Comparison of ENCODE assay signal across 24 cellular contexts in genomic region chr14:37992489-37992888, GRCh38.
A peak's percentile ranks its signal among the peaks of the same experiment; 100 is the strongest.
DNase-seq lines count a peak whose midpoint lies in the region; ATAC-seq and TF ChIP-seq lines count a peak whose summit lies in the region.
"Had no signal": no experiment of that assay in that cellular context is flagged by ENCODE, and none has a peak within 500 bp of the region (broad histone marks: within the 10 kb centered on the region; RNA-seq: fewer than 3 reads in every experiment).

No MANE protein-coding gene starts in this region.

- H3K9me3 Mint-ChIP-seq in progenitor cell of endocrine pancreas (ENCODE audit: low read depth), result no peaks in the 10 kb centered on the region
- H3K9me3 Mint-ChIP-seq: activated T-helper 1 cell treated with anti-CD3 and anti-CD28 coated beads, Interleukin-12 subunit alpha, Interleukin-12 subunit beta, Interleukin-2, Interleukin-4 antibody, amounts not matched to agents 30 ng/mL and 10 ng/mL and 1 ng/mL, durations not matched to agents 14 hours and 24 hours and 36 hours had no signal

- no peaks in the 10 kb centered on the region for H3K27me3 Mint-ChIP-seq in progenitor cell of endocrine pancreas
- H3K27me3 Mint-ChIP-seq: activated naive CD4-positive, alpha-beta T cell treated with anti-CD3 and anti-CD28 coated beads, Interleukin-2, amount 10 ng/mL, durations not matched to agents 7 days and 5 days; naive thymus-derived CD4-positive, alpha-beta T cell had no signal

- H3K27ac Mint-ChIP-seq in progenitor cell of endocrine pancreas, result peak overlapping the region; percentile 59
- H3K27ac Mint-ChIP-seq: activated naive CD4-positive, alpha-beta T cell treated with anti-CD3 and anti-CD28 coated beads, Interleukin-2, amount 10 ng/mL, durations not matched to agents 7 days and 5 days; activated T-helper 1 cell treated with anti-CD3 and anti-CD28 coated beads, Interleukin-12 subunit alpha, Interleukin-12 subunit beta, Interleukin-2, Interleukin-4 antibody, amounts not matched to agents 30 ng/mL and 10 ng/mL and 1 ng/mL, durations not matched to agents 14 hours and 24 hours and 36 hours; CD4-positive, alpha-beta memory T cell; naive thymus-derived CD4-positive, alpha-beta T cell had no signal

- TF ChIP-seq CTCF in progenitor cell of endocrine pancreas (IDR thresholded peaks at IDR 0.05; ENCODE audit: unreplicated experiment), result no peak
- TF ChIP-seq CTCF in omental fat pad (IDR thresholded peaks at IDR 0.05), result no peak

- H3K4me3 Mint-ChIP-seq in progenitor cell of endocrine pancreas (ENCODE audit: low read depth), result no peak overlapping the region
- H3K4me3 Mint-ChIP-seq: activated naive CD4-positive, alpha-beta T cell treated with anti-CD3 and anti-CD28 coated beads, Interleukin-2, amount 10 ng/mL, durations not matched to agents 7 days and 5 days; activated T-helper 1 cell treated with anti-CD3 and anti-CD28 coated beads, Interleukin-12 subunit alpha, Interleukin-12 subunit beta, Interleukin-2, Interleukin-4 antibody, amounts not matched to agents 30 ng/mL and 10 ng/mL and 1 ng/mL, durations not matched to agents 14 hours and 24 hours and 36 hours; CD4-positive, alpha-beta memory T cell; naive thymus-derived CD4-positive, alpha-beta T cell had no signal

- DNase-seq in NCI-H748 (lab: John Stamatoyannopoulos, UW; ENCODE audit: unreplicated experiment) (peak; percentile 22), NCI-H748 treated with DMSO at 0.1 percent for 48 hours (lab: John Stamatoyannopoulos, UW) (no peak), NCI-H1694 treated with DMSO at 0.1 percent for 48 hours (lab: John Stamatoyannopoulos, UW) (peak; percentile 73), NCI-H82 treated with DMSO at 0.1 percent for 48 hours (lab: John Stamatoyannopoulos, UW; ENCODE audit: unreplicated experiment) (peak; percentile 23), progenitor cell of endocrine pancreas (ENCODE audit: low spot score, unreplicated experiment) (no peak), DMS53 (lab: John Stamatoyannopoulos, UW) (no peak), omental fat pad (ENCODE audit: low spot score) (no peak)
- DNase-seq: activated CD4-positive, alpha-beta T cell treated with anti-CD3 and anti-CD28 coated beads, Interleukin-2, amount 50 U/mL, for 48 hours; activated naive CD4-positive, alpha-beta T cell treated with anti-CD3 and anti-CD28 coated beads, Interleukin-2, amount 10 ng/mL, durations not matched to agents 7 days and 5 days; AML-193; CD4-positive, alpha-beta memory T cell; left ventricle myocardium superior; MG63; naive thymus-derived CD4-positive, alpha-beta T cell; NCI-H1417 treated with DMSO at 0.1 percent for 48 hours; NCI-H226; stomach; T-helper 1 cell; tibial artery had no signal

- H3K36me3 Mint-ChIP-seq in progenitor cell of endocrine pancreas (ENCODE audit: insufficient read depth), result no peaks in the 10 kb centered on the region
- H3K36me3 Mint-ChIP-seq: activated naive CD4-positive, alpha-beta T cell treated with anti-CD3 and anti-CD28 coated beads, Interleukin-2, amount 10 ng/mL, durations not matched to agents 7 days and 5 days; CD4-positive, alpha-beta memory T cell had no signal

- H3K4me1 Mint-ChIP-seq in progenitor cell of endocrine pancreas (ENCODE audit: low read depth), result peaks cover 4% of the 10 kb centered on the region
- H3K4me1 Mint-ChIP-seq: activated naive CD4-positive, alpha-beta T cell treated with anti-CD3 and anti-CD28 coated beads, Interleukin-2, amount 10 ng/mL, durations not matched to agents 7 days and 5 days; CD4-positive, alpha-beta memory T cell had no signal

- ATAC-seq in omental fat pad (ENCODE audit: low FRiP score), result no peak
- no peak for ATAC-seq in GM19397 (IDR thresholded peaks at IDR 0.05; ENCODE audit: unreplicated experiment)
- ATAC-seq: A549; activated CD4-positive, CD25-positive, alpha-beta regulatory T cell treated with anti-CD3 and anti-CD28 coated beads, Interleukin-2, amount 50 U/mL, for 24 hours; K562; left ventricle myocardium superior; naive thymus-derived CD4-positive, alpha-beta T cell had no signal

Comparison
In these comparisons a context has a peak if more than half of its experiments do, and no peak if none do; other contexts are left out.
1. DNase-seq: peak in NCI-H748 (single experiment), NCI-H1694 treated with DMSO at 0.1 percent for 48 hours (single experiment) and NCI-H82 treated with DMSO at 0.1 percent for 48 hours (single experiment); none in NCI-H748 treated with DMSO at 0.1 percent for 48 hours (single experiment), progenitor cell of endocrine pancreas (single experiment), DMS53 (single experiment) and omental fat pad (single experiment).